6 cellular contexts compared by ENCODE assay signal in genomic region chr17:43104665-43105064, GRCh38.
"Had no signal": no experiment of that assay in that cellular context is flagged by ENCODE, and none has a peak within 500 bp of the region (broad histone marks: within the 10 kb centered on the region; RNA-seq: fewer than 3 reads in every experiment).

No MANE protein-coding gene starts in this region.

- DNase-seq: H9, HCEC 1CT, IMR-90, KG1 had no signal

- ATAC-seq: GM23338, K562 had no signal

- H3K4me3 ChIP-seq: GM23338, K562 had no signal

- H2AFZ ChIP-seq: GM23338 had no signal

- H3K4me2 ChIP-seq: GM23338 had no signal
